35 cellular contexts compared by ENCODE assay signal in genomic region chr19:43452517-43453045, GRCh38. TPM values are rescaled to one million over a fixed set of nuclear protein-coding genes. Genes with fewer than 3 reads are reported as not detected.
"Had no signal": no experiment of that assay in that cellular context is flagged by ENCODE, and none has a peak within 500 bp of the region (broad histone marks: within the 10 kb centered on the region; RNA-seq: fewer than 3 reads in every experiment).

No MANE protein-coding gene starts in this region.

- H3K27ac Mint-ChIP-seq: activated naive CD4-positive, alpha-beta T cell treated with anti-CD3 and anti-CD28 coated beads, Interleukin-2, amount 10 ng/mL, durations not matched to agents 7 days and 5 days; activated naive CD8-positive, alpha-beta T cell treated with anti-CD3 and anti-CD28 coated beads, Interleukin-2, amount 10 ng/mL, durations not matched to agents 7 days and 5 days; activated T-helper 1 cell treated with anti-CD3 and anti-CD28 coated beads, Interleukin-12 subunit alpha, Interleukin-12 subunit beta, Interleukin-2, Interleukin-4 antibody, amounts not matched to agents 30 ng/mL and 10 ng/mL and 1 ng/mL, durations not matched to agents 14 hours and 24 hours and 36 hours; immature natural killer cell; memory B cell; stimulated activated memory B cell treated with anti-CD40 and anti-IgM and Interleukin-4, amounts not matched to agents 10 μg/mL and 1 μg/mL and 100 μg/mL, for 72 hours; T-cell had no signal

- H2AFZ ChIP-seq: parathyroid adenoma had no signal

- H3K36me3 Mint-ChIP-seq: activated naive CD4-positive, alpha-beta T cell treated with anti-CD3 and anti-CD28 coated beads, Interleukin-2, amount 10 ng/mL, durations not matched to agents 7 days and 5 days; activated naive CD8-positive, alpha-beta T cell treated with anti-CD3 and anti-CD28 coated beads, Interleukin-2, amount 10 ng/mL, durations not matched to agents 7 days and 5 days; stimulated activated memory B cell treated with anti-CD40 and anti-IgM and Interleukin-4, amounts not matched to agents 10 μg/mL and 1 μg/mL and 100 μg/mL, for 72 hours had no signal

- H3K27me3 Mint-ChIP-seq: activated naive CD8-positive, alpha-beta T cell treated with anti-CD3 and anti-CD28 coated beads, Interleukin-2, amount 10 ng/mL, durations not matched to agents 7 days and 5 days; memory B cell; stimulated activated memory B cell treated with anti-CD40 and anti-IgM and Interleukin-4, amounts not matched to agents 10 μg/mL and 1 μg/mL and 100 μg/mL, for 72 hours; T-cell had no signal

- H3K79me2 ChIP-seq: parathyroid adenoma had no signal

- H3K4me1 ChIP-seq: parathyroid adenoma, psoas muscle, tibial artery had no signal

- H3K4me1 Mint-ChIP-seq: immature natural killer cell, neural crest cell had no signal

- DNase-seq: activated CD4-positive, alpha-beta T cell treated with anti-CD3 and anti-CD28 coated beads for 4 hours; activated CD4-positive, alpha-beta T cell treated with anti-CD3 and anti-CD28 coated beads, Interleukin-2, amount 50 U/mL, for 4 hours; activated CD8-positive, alpha-beta memory T cell treated with anti-CD3 and anti-CD28 coated beads for 24 hours; activated gamma-delta T cell; activated naive CD4-positive, alpha-beta T cell treated with anti-CD3 and anti-CD28 coated beads, Interleukin-2, amount 10 ng/mL, durations not matched to agents 7 days and 5 days; activated naive CD8-positive, alpha-beta T cell treated with anti-CD3 and anti-CD28 coated beads, Interleukin-2, amount 10 ng/mL, durations not matched to agents 7 days and 5 days; activated T-cell treated with anti-CD3 and anti-CD28 coated beads, Interleukin-2, amount 50 U/mL, for 1 hour; amniotic stem cell; brain microvascular endothelial cell; caudate nucleus; cortex of kidney; heart left ventricle; hypothalamus; immature natural killer cell; midbrain; naive thymus-derived CD4-positive, alpha-beta T cell; nucleus accumbens; psoas muscle; stimulated activated CD4-positive, alpha-beta T cell treated with anti-CD3 and anti-CD28 coated beads, Interleukin-1b, Interleukin-23, amount 100 ng/mL, for 48 hours; stimulated activated CD4-positive, alpha-beta T cell treated with anti-CD3 and anti-CD28 coated beads, Interleukin-4, amount 100 ng/mL, for 4 hours; stimulated activated CD8-positive, alpha-beta memory T cell treated with anti-CD3 and anti-CD28 coated beads, Interleukin-4, amount 100 ng/mL, for 48 hours; T-cell; tibial artery had no signal

- H3K4me3 Mint-ChIP-seq: activated naive CD4-positive, alpha-beta T cell treated with anti-CD3 and anti-CD28 coated beads, Interleukin-2, amount 10 ng/mL, durations not matched to agents 7 days and 5 days; activated naive CD8-positive, alpha-beta T cell treated with anti-CD3 and anti-CD28 coated beads, Interleukin-2, amount 10 ng/mL, durations not matched to agents 7 days and 5 days; activated T-helper 1 cell treated with anti-CD3 and anti-CD28 coated beads, Interleukin-12 subunit alpha, Interleukin-12 subunit beta, Interleukin-2, Interleukin-4 antibody, amounts not matched to agents 30 ng/mL and 10 ng/mL and 1 ng/mL, durations not matched to agents 14 hours and 24 hours and 36 hours; immature natural killer cell; memory B cell; naive thymus-derived CD4-positive, alpha-beta T cell; neural crest cell; stimulated activated memory B cell treated with anti-CD40 and anti-IgM and Interleukin-4, amounts not matched to agents 10 μg/mL and 1 μg/mL and 100 μg/mL, for 72 hours; T-cell had no signal

- H3K9ac ChIP-seq: parathyroid adenoma had no signal

- ATAC-seq: heart left ventricle; naive thymus-derived CD4-positive, alpha-beta T cell; psoas muscle; stimulated activated memory B cell treated with anti-CD40 and anti-IgM and Interleukin-4, amounts not matched to agents 10 μg/mL and 1 μg/mL and 100 μg/mL, for 72 hours; T-cell had no signal

- H3K27ac ChIP-seq: brain microvascular endothelial cell, heart left ventricle, parathyroid adenoma, psoas muscle, suprapubic skin, tibial artery had no signal

- H3K4me3 ChIP-seq: heart left ventricle, psoas muscle, smooth muscle cell, suprapubic skin, tibial artery had no signal

- H3K36me3 ChIP-seq: brain microvascular endothelial cell, heart left ventricle, suprapubic skin, tibial artery had no signal

- FAIRE-seq: astrocyte had no signal

- H3K9me3 Mint-ChIP-seq: immature natural killer cell had no signal

- H3K4me2 ChIP-seq: smooth muscle cell had no signal

- H3K9me3 ChIP-seq: heart left ventricle, psoas muscle, suprapubic skin, tibial artery had no signal

- H3K27me3 ChIP-seq: brain microvascular endothelial cell, heart left ventricle, suprapubic skin, tibial artery had no signal

RNA-seq across cellular contexts. Expression of gene LYPD3, which starts 12.8 kb away (rescaled TPM):
- total RNA-seq: psoas muscle had no signal

RNA-seq across cellular contexts. Expression of gene TEX101, which starts 37.9 kb away (rescaled TPM):
- total RNA-seq: activated naive CD8-positive, alpha-beta T cell treated with anti-CD3 and anti-CD28 coated beads, Interleukin-2, amount 10 ng/mL, durations not matched to agents 7 days and 5 days; activated T-helper 1 cell treated with anti-CD3 and anti-CD28 coated beads, Interleukin-12 subunit alpha, Interleukin-12 subunit beta, Interleukin-2, Interleukin-4 antibody, amounts not matched to agents 30 ng/mL and 10 ng/mL and 1 ng/mL, durations not matched to agents 14 hours and 24 hours and 36 hours; astrocyte; chondrocyte; fibroblast of villous mesenchyme; heart left ventricle; kidney epithelial cell; neural crest cell; psoas muscle; smooth muscle cell; suprapubic skin; T-cell; urinary bladder had no signal
- polyA plus RNA-seq: heart left ventricle; immature natural killer cell; naive thymus-derived CD4-positive, alpha-beta T cell; psoas muscle; smooth muscle cell; urinary bladder had no signal
